In the genomic region with DNA sequence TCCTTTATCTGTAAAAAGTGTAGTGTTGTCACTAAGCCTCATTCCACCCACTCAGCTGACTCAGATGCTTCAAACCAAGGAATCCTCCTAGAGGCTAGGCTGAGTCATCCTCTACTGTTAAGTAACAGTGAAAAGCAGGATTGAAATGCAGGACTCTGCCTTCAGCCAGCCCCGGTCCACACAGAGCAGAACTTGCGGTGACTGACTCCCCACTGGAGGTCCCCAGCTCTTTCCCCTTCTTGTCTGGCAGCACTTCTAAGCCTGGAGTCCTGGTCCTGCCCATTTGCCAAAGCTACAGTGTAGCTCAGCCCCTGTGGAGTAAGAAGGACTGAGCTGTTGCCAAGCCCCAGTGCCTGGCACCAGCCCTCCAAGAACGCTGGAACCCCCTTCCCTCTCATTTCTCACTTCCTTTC, we compare ENCODE assay signal across 8 cellular contexts. TPM values are rescaled to one million over a fixed set of nuclear protein-coding genes. Genes with fewer than 3 reads are reported as not detected.
DNase-seq lines count a peak whose midpoint lies in the region; ATAC-seq, FAIRE-seq and TF ChIP-seq lines count a peak whose summit lies in the region.

No MANE protein-coding gene starts in this region.

- TF ChIP-seq EP300 in K562 (IDR thresholded peaks at IDR 0.05; ENCODE audit: low read length): peak; percentile 49; the same call in 1 of the 2 replicates

- H3K79me2 ChIP-seq in K562 (ENCODE audit: control insufficient read depth, insufficient read depth, low read length): no peaks in the 10 kb centered on the region

- POLR2A ChIA-PET in BJ (lab: Charles Lee): no interaction called here
- POLR2A ChIA-PET in K562 (lab: Yijun Ruan, JAX): no interaction called here

- peak overlapping the region; percentile 64 for H3K4me2 ChIP-seq in K562 (ENCODE audit: insufficient read depth, low read length)

- TF ChIP-seq CTCF in BJ (IDR thresholded peaks at IDR 0.05; ENCODE audit: insufficient read depth, low read depth, low read length) (no peak), K562 (IDR thresholded peaks at IDR 0.05 in 2 of 3, conservative IDR thresholded peaks at IDR 0.05 in 1 of 3; ENCODE audit: insufficient read depth in 2 of 3, low read depth in 1 of 3, low read length in 3 of 3) (no peak)

- in situ Hi-C loops in K562 (cut with MboI): no loop called here

- no peaks in the 10 kb centered on the region for H3K27me3 ChIP-seq in BJ (ENCODE audit: control insufficient read depth, insufficient read depth, low read length)
- H3K27me3 ChIP-seq in K562 (ENCODE audit: control insufficient read depth in 2 of 2, insufficient read depth in 2 of 2, low read length in 2 of 2): peaks cover 9 to 62% of the 10 kb centered on the region in 2 experiments; a peak in 4 of 5 replicates
- no peaks in the 10 kb centered on the region for H3K27me3 ChIP-seq in subcutaneous abdominal adipose tissue (ENCODE audit: control insufficient read depth in 5 of 5, insufficient read depth in 4 of 5, low read length in 5 of 5)

- TF ChIP-seq POLR2A in K562 (conservative IDR thresholded peaks at IDR 0.05): no peak

- H3K4me1 ChIP-seq in K562 (replicated peaks in 1 of 2; ENCODE audit: control insufficient read depth in 2 of 2, insufficient read depth in 2 of 2, low read length in 2 of 2) (peaks cover 8 to 16% of the 10 kb centered on the region in 2 experiments), subcutaneous abdominal adipose tissue (ENCODE audit: control insufficient read depth in 5 of 5, insufficient read depth in 5 of 5, low read length in 5 of 5) (peaks cover 8 to 66% (median 55%) of the 10 kb centered on the region in 5 donors)

- ATAC-seq in K562: peak; percentile 86
- no peak for ATAC-seq in left lobe of liver
- no peak for ATAC-seq in HG03196 (IDR thresholded peaks at IDR 0.05; ENCODE audit: unreplicated experiment)
- ATAC-seq in GM18517 (IDR thresholded peaks at IDR 0.05; ENCODE audit: unreplicated experiment): no peak

- CTCF ChIA-PET in BJ (lab: Yijun Ruan, JAX): interaction anchor here (1.1 to 6.7 kb wide), 5 partner anchors 10 to 83 kb away, joined by 3 to 41 read pairs (median 7); no protein-coding TSS in a partner anchor
- CTCF ChIA-PET in K562 (lab: Yijun Ruan, JAX; ENCODE audit: low intra/inter-chr PET ratio): no interaction called here

- H3K4me3 ChIP-seq in BJ (ENCODE audit: low read depth, low read length): no peak overlapping the region
- H3K4me3 ChIP-seq in K562: no peak overlapping the region
- peak overlapping the region; percentile 64 to 76 (median 70) for H3K4me3 ChIP-seq in subcutaneous abdominal adipose tissue (ENCODE audit: low read depth in 1 of 5, low read length in 5 of 5)

- H3K27ac ChIP-seq in K562 (ENCODE audit: extremely low read depth, low read depth, low read length): peak overlapping the region; percentile 1; the same call in 1 of the 3 replicates
- H3K27ac ChIP-seq in subcutaneous abdominal adipose tissue (ENCODE audit: low read depth, low read length): peak overlapping the region; percentile 82

- no peaks in the 10 kb centered on the region for H3K36me3 ChIP-seq in BJ (ENCODE audit: control insufficient read depth, insufficient read depth, low read length)
- no peaks in the 10 kb centered on the region for H3K36me3 ChIP-seq in K562 (ENCODE audit: control insufficient read depth, insufficient read depth, low read length)
- H3K36me3 ChIP-seq in subcutaneous abdominal adipose tissue (ENCODE audit: control insufficient read depth in 5 of 5, insufficient read depth in 5 of 5, low read length in 5 of 5): no peaks in the 10 kb centered on the region

- H3K9me3 ChIP-seq in K562 (replicated peaks; ENCODE audit: control insufficient read depth, insufficient read depth, low read depth, low read length) (no peaks in the 10 kb centered on the region), subcutaneous abdominal adipose tissue (ENCODE audit: control insufficient read depth in 5 of 5, low read length in 5 of 5) (no peaks in the 10 kb centered on the region)

- BruUV-seq in K562 (replicated peaks; lab: Mats Ljungman, UMichigan): no TSS peak

- H2AFZ ChIP-seq in K562 (ENCODE audit: low read depth, low read length): no peak overlapping the region; the same call in 1 of the 2 replicates

- no peak for FAIRE-seq in K562 (lab: Jason Lieb, UNC)

- intact Hi-C loops in K562 (cut with micrococcal nuclease): no loop called here

- H3K9ac ChIP-seq in K562 (ENCODE audit: insufficient read depth in 1 of 2, low read depth in 2 of 2, low read length in 2 of 2): 0 out of 4 replicates have a peak overlapping the region, but pooled peaks of 1 of the 2 experiments have one; percentile 10
- peak overlapping the region; percentile 22 to 77 (median 45) for H3K9ac ChIP-seq in subcutaneous abdominal adipose tissue (ENCODE audit: low read length in 5 of 5)

- DNase-seq in BJ (ENCODE audit: low read depth) (peak; percentile 79), NCI-H460 (ENCODE audit: extremely low read depth, low read depth) (peak; percentile 77), K562 (ENCODE audit: extremely low read depth in 1 of 4, low spot score in 3 of 4) (peak; percentile 72 to 86 (median 80)), left lobe of liver (ENCODE audit: low spot score) (peak; percentile 30), activated gamma-delta T cell treated with Interleukin-2 at 50 U/mL for 16 hours (no peak)

- no peaks in the 10 kb centered on the region; the same call in 1 of the 2 replicates for H4K20me1 ChIP-seq in K562 (replicated peaks; ENCODE audit: control insufficient read depth, insufficient read depth, low read length)

- 0% methylated on average over 3 of the region's 3 CpGs for WGBS in K562 (ENCODE audit: insufficient coverage, low coverage, missing lambda C conversion rate)

- no peaks in the 10 kb centered on the region for H3K9me1 ChIP-seq in K562 (ENCODE audit: control insufficient read depth, insufficient read depth, low read length)

- no peak for TF ChIP-seq RAD21 in K562 (CRISPR knock-in tag; conservative IDR thresholded peaks at IDR 0.05 in 1 of 2, IDR thresholded peaks at IDR 0.05 in 1 of 2)

RNA-seq across cellular contexts. Expression of a gene that starts 1.7 kb away (rescaled TPM):
- polyA plus RNA-seq in BJ (2011; rRNA removed) (9.1 and 11.3 TPM in 2 replicates), K562 (2011; rRNA removed) (0.09 and 0.29 TPM in 2 replicates), K562 (2014; fragmentation: Illumina TruSeq; extraction: Trizol) (0.12 TPM in 1 of 2 replicates, not detected in the other), K562 (2014; fragmentation: Nextera tagmentation; extraction: Ambion mirVana) (under 1 TPM; 0.03 to 0.06 TPM), K562 (2014; rRNA removed) (not detected in 2 replicates)
- polyA minus RNA-seq in BJ (2011; rRNA and poly(A)+ RNA removed): 4.2 and 7.8 TPM in 2 replicates
- total RNA-seq in NCI-H460 (2014; rRNA removed; shearing (Covaris generic)): not detected in 2 replicates
- not detected in 2 replicates for polyA plus RNA-seq in NCI-H460 (2014; cell fraction: nucleus; rRNA removed)
- 0.21 TPM in 1 of 2 replicates, not detected in the other for total RNA-seq in K562 (2011; cell fraction: chromatin; rRNA removed; ENCODE audit: low replicate concordance)
- total RNA-seq in K562 (2011; cell fraction: nucleolus; rRNA removed): 0.17 TPM in 1 of 2 replicates, not detected in the other
- total RNA-seq in K562 (2011; cell fraction: nucleoplasm; rRNA removed): not detected in 2 replicates
- total RNA-seq in K562 (2014; rRNA removed) (not detected in 2 replicates), K562 (2014; rRNA removed; fragmentation: Illumina TruSeq; extraction: Trizol) (0.07 TPM in 1 of 2 replicates, not detected in the other), K562 (2015; rRNA removed; fragmentation: Illumina TruSeq; extraction: Trizol) (not detected in 2 replicates), K562 (2021) (not detected in 2 replicates), left lobe of liver (0.73 TPM)
- polyA plus RNA-seq in K562 (2011; cell fraction: cytosol; rRNA removed): 0.31 TPM in 1 of 2 replicates, not detected in the other
- polyA plus RNA-seq in K562 (2011; cell fraction: nucleus; rRNA removed): 0.04 and 0.28 TPM in 2 replicates
- 0.04 and 0.17 TPM in 2 replicates for polyA plus RNA-seq in K562 (2012)
- 0.14 and 0.42 TPM in 2 replicates for polyA minus RNA-seq in K562 (2011; rRNA and poly(A)+ RNA removed)
- polyA minus RNA-seq in K562 (2011; cell fraction: cytosol; rRNA and poly(A)+ RNA removed): not detected in 2 replicates
- polyA minus RNA-seq in K562 (2011; cell fraction: nucleus; rRNA and poly(A)+ RNA removed): 0.13 TPM in 1 of 2 replicates, not detected in the other

RNA-seq across cellular contexts. Expression of a gene that starts 22.2 kb away (rescaled TPM):
- polyA plus RNA-seq in BJ (2011; rRNA removed) (not detected in 2 replicates), K562 (2011; rRNA removed) (0.06 TPM in 1 of 2 replicates, not detected in the other), K562 (2014; fragmentation: Illumina TruSeq; extraction: Trizol) (0.09 TPM in 1 of 2 replicates, not detected in the other), K562 (2014; fragmentation: Nextera tagmentation; extraction: Ambion mirVana) (under 1 TPM; 0.04 to 0.13 TPM), K562 (2014; rRNA removed) (not detected in 2 replicates)
- not detected in 2 replicates for polyA minus RNA-seq in BJ (2011; rRNA and poly(A)+ RNA removed)
- not detected in 2 replicates for total RNA-seq in NCI-H460 (2014; rRNA removed; shearing (Covaris generic))
- polyA plus RNA-seq in NCI-H460 (2014; cell fraction: nucleus; rRNA removed): not detected in 2 replicates
- 0.16 TPM in 1 of 2 replicates, not detected in the other for total RNA-seq in K562 (2011; cell fraction: chromatin; rRNA removed; ENCODE audit: low replicate concordance)
- not detected in 2 replicates for total RNA-seq in K562 (2011; cell fraction: nucleolus; rRNA removed)
- total RNA-seq in K562 (2011; cell fraction: nucleoplasm; rRNA removed): not detected in 2 replicates
- total RNA-seq in K562 (2014; rRNA removed) (not detected in 2 replicates), K562 (2014; rRNA removed; fragmentation: Illumina TruSeq; extraction: Trizol) (0.06 TPM in 1 of 2 replicates, not detected in the other), K562 (2015; rRNA removed; fragmentation: Illumina TruSeq; extraction: Trizol) (0.08 TPM in 1 of 2 replicates, not detected in the other), K562 (2021) (0.18 and 0.20 TPM in 2 replicates), left lobe of liver (not detected)
- polyA plus RNA-seq in K562 (2011; cell fraction: cytosol; rRNA removed): 0.06 TPM in 1 of 2 replicates, not detected in the other
- 0.11 TPM in 1 of 2 replicates, not detected in the other for polyA plus RNA-seq in K562 (2011; cell fraction: nucleus; rRNA removed)
- polyA plus RNA-seq in K562 (2012): 0.05 and 0.12 TPM in 2 replicates
- polyA minus RNA-seq in K562 (2011; rRNA and poly(A)+ RNA removed): 0.25 TPM in 1 of 2 replicates, not detected in the other
- not detected in 2 replicates for polyA minus RNA-seq in K562 (2011; cell fraction: cytosol; rRNA and poly(A)+ RNA removed)
- polyA minus RNA-seq in K562 (2011; cell fraction: nucleus; rRNA and poly(A)+ RNA removed): not detected in 2 replicates

RNA-seq across cellular contexts. Expression of a gene that starts 51.5 kb away (rescaled TPM):
- polyA plus RNA-seq in BJ (2011; rRNA removed) (not detected in 2 replicates), K562 (2011; rRNA removed) (not detected in 2 replicates), K562 (2014; fragmentation: Illumina TruSeq; extraction: Trizol) (not detected in 2 replicates), K562 (2014; fragmentation: Nextera tagmentation; extraction: Ambion mirVana) (not detected), K562 (2014; rRNA removed) (not detected in 2 replicates)
- polyA minus RNA-seq in BJ (2011; rRNA and poly(A)+ RNA removed): not detected in 2 replicates
- total RNA-seq in NCI-H460 (2014; rRNA removed; shearing (Covaris generic)): not detected in 2 replicates
- not detected in 2 replicates for polyA plus RNA-seq in NCI-H460 (2014; cell fraction: nucleus; rRNA removed)
- not detected in 2 replicates for total RNA-seq in K562 (2011; cell fraction: chromatin; rRNA removed; ENCODE audit: low replicate concordance)
- total RNA-seq in K562 (2011; cell fraction: nucleolus; rRNA removed): not detected in 2 replicates
- not detected in 2 replicates for total RNA-seq in K562 (2011; cell fraction: nucleoplasm; rRNA removed)
- total RNA-seq in K562 (2014; rRNA removed) (not detected in 2 replicates), K562 (2014; rRNA removed; fragmentation: Illumina TruSeq; extraction: Trizol) (not detected in 2 replicates), K562 (2015; rRNA removed; fragmentation: Illumina TruSeq; extraction: Trizol) (not detected in 2 replicates), K562 (2021) (not detected in 2 replicates), left lobe of liver (0.43 TPM)
- not detected in 2 replicates for polyA plus RNA-seq in K562 (2011; cell fraction: cytosol; rRNA removed)
- not detected in 2 replicates for polyA plus RNA-seq in K562 (2011; cell fraction: nucleus; rRNA removed)
- polyA plus RNA-seq in K562 (2012): not detected in 2 replicates
- not detected in 2 replicates for polyA minus RNA-seq in K562 (2011; rRNA and poly(A)+ RNA removed)
- polyA minus RNA-seq in K562 (2011; cell fraction: cytosol; rRNA and poly(A)+ RNA removed): not detected in 2 replicates
- polyA minus RNA-seq in K562 (2011; cell fraction: nucleus; rRNA and poly(A)+ RNA removed): not detected in 2 replicates

RNA-seq across cellular contexts. Expression of a gene that starts 58.2 kb away (rescaled TPM):
- not detected in 2 replicates for polyA plus RNA-seq in BJ (2011; rRNA removed)
- polyA minus RNA-seq in BJ (2011; rRNA and poly(A)+ RNA removed): not detected in 2 replicates
- total RNA-seq in NCI-H460 (2014; rRNA removed; shearing (Covaris generic)): 0.02 and 0.06 TPM in 2 replicates
- polyA plus RNA-seq in NCI-H460 (2014; cell fraction: nucleus; rRNA removed): 0.32 and 0.63 TPM in 2 replicates
- total RNA-seq in K562 (2011; cell fraction: chromatin; rRNA removed; ENCODE audit: low replicate concordance): not detected in 2 replicates
- not detected in 2 replicates for total RNA-seq in K562 (2011; cell fraction: nucleolus; rRNA removed)
- total RNA-seq in K562 (2011; cell fraction: nucleoplasm; rRNA removed): not detected in 2 replicates
- not detected in 2 replicates for total RNA-seq in K562 (2014; rRNA removed)
- total RNA-seq in K562 (2014; rRNA removed; fragmentation: Illumina TruSeq; extraction: Trizol): not detected in 2 replicates
- not detected in 2 replicates for total RNA-seq in K562 (2015; rRNA removed; fragmentation: Illumina TruSeq; extraction: Trizol)
- not detected in 2 replicates for total RNA-seq in K562 (2021)
- not detected in 2 replicates for polyA plus RNA-seq in K562 (2011; rRNA removed)
- not detected in 2 replicates for polyA plus RNA-seq in K562 (2011; cell fraction: cytosol; rRNA removed)
- 0.13 TPM in 1 of 2 replicates, not detected in the other for polyA plus RNA-seq in K562 (2011; cell fraction: nucleus; rRNA removed)
- 0.01 and 0.03 TPM in 2 replicates for polyA plus RNA-seq in K562 (2012)
- polyA plus RNA-seq in K562 (2014; fragmentation: Illumina TruSeq; extraction: Trizol): 0.03 TPM in 1 of 2 replicates, not detected in the other
- not detected for polyA plus RNA-seq in K562 (2014; fragmentation: Nextera tagmentation; extraction: Ambion mirVana)
- polyA plus RNA-seq in K562 (2014; rRNA removed): not detected in 2 replicates
- not detected in 2 replicates for polyA minus RNA-seq in K562 (2011; rRNA and poly(A)+ RNA removed)
- not detected in 2 replicates for polyA minus RNA-seq in K562 (2011; cell fraction: cytosol; rRNA and poly(A)+ RNA removed)
- polyA minus RNA-seq in K562 (2011; cell fraction: nucleus; rRNA and poly(A)+ RNA removed): under 0.01 TPM in 1 of 2 replicates, not detected in the other
- total RNA-seq in left lobe of liver: 0.05 TPM

Comparison
In these comparisons a context has a peak if more than half of its experiments do, and no peak if none do; other contexts are left out.
1. H3K4me3 ChIP-seq: peak in subcutaneous abdominal adipose tissue (5 of 5); none in BJ (single experiment) and K562 (single experiment).